Comparison of ENCODE assay signal across 2 cellular contexts in genomic region chr16:46568472-46569230, GRCh38.
A peak's percentile ranks its signal among the peaks of the same experiment; 100 is the strongest.
TF ChIP-seq lines count a peak whose summit lies in the region.

No MANE protein-coding gene starts in this region.

TF ChIP-seq in GM23338, 12 proteins besides CTCF, POLR2A, EP300 and RAD21 (continued from another document):
- TF ChIP-seq REST (IDR thresholded peaks at IDR 0.05; ENCODE audit: unreplicated experiment) (no peak), POLR2AphosphoS5 (IDR thresholded peaks at IDR 0.05; ENCODE audit: low read depth) (no peak), ZNF462 (CRISPR knock-in tag; IDR thresholded peaks at IDR 0.05) (no peak), ZNF331 (CRISPR knock-in tag; IDR thresholded peaks at IDR 0.05; ENCODE audit: low read depth) (no peak), EZH2 (IDR thresholded peaks at IDR 0.05; ENCODE audit: low read depth, unreplicated experiment) (no peak), EZH2phosphoT487 (IDR thresholded peaks at IDR 0.05; ENCODE audit: unreplicated experiment) (no peak), STAT1 (IDR thresholded peaks at IDR 0.05; ENCODE audit: unreplicated experiment) (no peak), CREB1 (CRISPR knock-in tag; IDR thresholded peaks at IDR 0.05; ENCODE audit: low read depth) (no peak)
TF ChIP-seq in GM23338: peak in this region for 0.

TF ChIP-seq in K562, 482 proteins besides CTCF, POLR2A, EP300 and RAD21 (continued from another document):
- TF ChIP-seq FOSL1 (tag; conservative IDR thresholded peaks at IDR 0.05) (no peak), CSDE1 (IDR thresholded peaks at IDR 0.05) (no peak), ZBTB33 (CRISPR knock-in tag; IDR thresholded peaks at IDR 0.05) (peak; percentile 62; the same call in 1 of the 2 replicates), ZNF347 (CRISPR knock-in tag; IDR thresholded peaks at IDR 0.05; ENCODE audit: low read depth) (no peak), ZNF551 (CRISPR knock-in tag; IDR thresholded peaks at IDR 0.05) (no peak), MGA (IDR thresholded peaks at IDR 0.05) (peak; percentile 47; the same call in 1 of the 2 replicates), CHD7 (IDR thresholded peaks at IDR 0.05; ENCODE audit: low read depth, low read length) (no peak), RBM14 (IDR thresholded peaks at IDR 0.05; ENCODE audit: borderline replicate concordance, insufficient read depth, low read depth, low read length) (no peak), E2F6 (IDR thresholded peaks at IDR 0.05; ENCODE audit: borderline replicate concordance in 1 of 2, extremely low read depth in 1 of 2, insufficient read depth in 1 of 2, insufficient read length in 1 of 2, low read depth in 1 of 2, low read length in 1 of 2, poor library complexity in 1 of 2, severe bottlenecking in 1 of 2) (peak in 1 of 2 experiments; percentile 13), ZNF143 (CRISPR knock-in tag; IDR thresholded peaks at IDR 0.05) (no peak)
TF ChIP-seq in K562: peak in this region for 5.
